In the genomic region with DNA sequence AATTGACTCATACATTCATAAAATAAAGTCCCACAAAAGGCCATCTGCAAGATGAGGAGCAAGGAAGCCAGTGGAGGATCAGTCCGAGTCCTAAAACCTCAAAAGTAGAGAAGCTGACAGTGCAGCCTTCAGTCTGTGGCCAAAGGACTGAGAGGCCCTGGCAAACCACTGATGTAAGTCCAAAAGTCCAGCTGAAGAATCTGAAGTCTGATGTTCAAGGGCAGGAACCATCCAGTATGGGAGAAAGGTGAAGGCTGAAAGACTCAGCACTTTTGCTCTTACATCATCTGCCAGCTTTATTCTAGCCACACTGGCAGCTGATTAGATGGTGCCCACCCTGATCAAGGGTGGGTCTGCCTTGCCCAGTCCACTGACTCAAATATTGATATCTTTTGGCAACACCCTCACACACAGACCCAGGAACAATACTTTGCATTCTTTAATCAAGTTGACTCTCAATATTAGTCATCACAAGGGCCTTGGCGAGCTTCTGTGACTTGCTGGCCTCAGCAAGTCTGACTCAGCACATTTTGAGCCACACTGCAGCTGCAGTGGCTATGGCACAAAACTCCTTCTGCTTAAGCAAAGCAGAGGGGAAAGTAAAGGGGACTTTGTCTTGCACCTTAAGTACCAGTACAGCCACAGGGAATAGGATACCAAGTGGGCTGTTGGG, we compare ENCODE assay signal across 9 cellular contexts.
DNase-seq lines count a peak whose midpoint lies in the region; ATAC-seq and TF ChIP-seq lines count a peak whose summit lies in the region.
"Had no signal": no experiment of that assay in that cellular context is flagged by ENCODE, and none has a peak within 500 bp of the region (broad histone marks: within the 10 kb centered on the region; RNA-seq: fewer than 3 reads in every experiment).

No MANE protein-coding gene starts in this region.

- H3F3A ChIP-seq in PC-9 (ENCODE audit: insufficient read depth, low read depth): peaks cover 5% of the 10 kb centered on the region

- H3K27me3 Mint-ChIP-seq in glutamatergic neuron (ENCODE audit: unreplicated experiment): peaks cover 2% of the 10 kb centered on the region

- no peak overlapping the region for H3K4me2 ChIP-seq in PC-9

- no peak overlapping the region for H3K27ac Mint-ChIP-seq in glutamatergic neuron (ENCODE audit: unreplicated experiment)
- H3K27ac Mint-ChIP-seq: immature natural killer cell had no signal

- H4K20me1 ChIP-seq in PC-9 (ENCODE audit: insufficient read depth): no peaks in the 10 kb centered on the region

- CTCF ChIA-PET in PC-9 (lab: Charles Lee): no interaction called here

- POLR2A ChIA-PET in PC-9 (lab: Charles Lee; ENCODE audit: unreplicated experiment): interaction anchor here (0.7 kb wide), 1 partner anchor 113 kb away, joined by 3 read pairs; no protein-coding TSS in a partner anchor

- peaks cover 7% of the 10 kb centered on the region for H3K36me3 Mint-ChIP-seq in glutamatergic neuron (ENCODE audit: unreplicated experiment)
- H3K36me3 Mint-ChIP-seq: immature natural killer cell had no signal

- intact Hi-C loops in PC-9 (cut with micrococcal nuclease; ENCODE audit: unreplicated experiment): no loop called here
- intact Hi-C loops in mucosa of descending colon (cut with DNase I, micrococcal nuclease): no loop called here

- H3K9me2 ChIP-seq in PC-9 (ENCODE audit: insufficient read depth): no peaks in the 10 kb centered on the region

- H3K36me3 ChIP-seq in PC-9 (ENCODE audit: low read depth): no peaks in the 10 kb centered on the region
- no peaks in the 10 kb centered on the region for H3K36me3 ChIP-seq in mucosa of descending colon (ENCODE audit: low read depth)

- no peak overlapping the region for H2AFZ ChIP-seq in PC-9

- ATAC-seq in GM18867 (IDR thresholded peaks at IDR 0.05; ENCODE audit: unreplicated experiment): peak; percentile 84
- peak; percentile 86 for ATAC-seq in HG02798 (IDR thresholded peaks at IDR 0.05; ENCODE audit: poor library complexity, unreplicated experiment)
- ATAC-seq in mucosa of descending colon: no peak

- H3K4me3 ChIP-seq in PC-9 (no peak overlapping the region), mucosa of descending colon (no peak overlapping the region)

- H3K4me1 ChIP-seq in PC-9 (replicated peaks; ENCODE audit: insufficient read depth) (peaks cover 9% of the 10 kb centered on the region; the same call in 1 of the 2 replicates), mucosa of descending colon (ENCODE audit: low read depth) (no peaks in the 10 kb centered on the region)

- DNase-seq in PC-9 (peak; percentile 6 to 41), kidney tubule cell (ENCODE audit: low spot score) (peak; percentile 64), hippocampal formation (lab: John Stamatoyannopoulos, UW) (no peak), mucosa of descending colon (no peak), glutamatergic neuron (no peak), DMS 273 treated with DMSO at 0.1 percent for 48 hours (lab: John Stamatoyannopoulos, UW) (no peak)
- DNase-seq: immature natural killer cell had no signal

- H3K79me2 ChIP-seq in PC-9 (ENCODE audit: low read depth): no peaks in the 10 kb centered on the region

- H3K27me3 ChIP-seq in PC-9 (ENCODE audit: insufficient read depth, low read depth): no peaks in the 10 kb centered on the region

- no peak overlapping the region for H3K4me3 Mint-ChIP-seq in glutamatergic neuron (ENCODE audit: unreplicated experiment)
- H3K4me3 Mint-ChIP-seq: immature natural killer cell had no signal

- H3K4me1 Mint-ChIP-seq in glutamatergic neuron (ENCODE audit: low read depth, unreplicated experiment): no peaks in the 10 kb centered on the region
- H3K4me1 Mint-ChIP-seq: immature natural killer cell had no signal

- TF ChIP-seq CTCF in PC-9 (conservative IDR thresholded peaks at IDR 0.05): no peak
- TF ChIP-seq CTCF in mucosa of descending colon (IDR thresholded peaks at IDR 0.05): no peak
- TF ChIP-seq CTCF in glutamatergic neuron (IDR thresholded peaks at IDR 0.05; ENCODE audit: partially characterized antibody, unreplicated experiment): no peak

- no TSS peak for BruUV-seq in PC-9 (replicated peaks; lab: Mats Ljungman, UMichigan)

- peaks cover 5% of the 10 kb centered on the region for H3K9me3 Mint-ChIP-seq in glutamatergic neuron (ENCODE audit: unreplicated experiment)

- peak overlapping the region; percentile 36; the same call in 1 of the 2 replicates for H3K27ac ChIP-seq in PC-9

- no peaks in the 10 kb centered on the region for H3K9me3 ChIP-seq in PC-9 (ENCODE audit: insufficient read depth, low read depth)
- H3K9me3 ChIP-seq in mucosa of descending colon: no peaks in the 10 kb centered on the region

Comparison
In these comparisons a context has a peak if more than half of its experiments do, and no peak if none do; other contexts are left out.
1. DNase-seq: peak in PC-9 (2 of 2) and kidney tubule cell (single experiment); none in hippocampal formation (0 of 2), mucosa of descending colon (0 of 3), glutamatergic neuron (single experiment) and DMS 273 treated with DMSO at 0.1 percent for 48 hours (single experiment).